Comparison of ENCODE assay signal across 8 cellular contexts in genomic region chr3:51686512-51687215, GRCh38. TPM values are rescaled to one million over a fixed set of nuclear protein-coding genes. Genes with fewer than 3 reads are reported as not detected.
A peak's percentile ranks its signal among the peaks of the same experiment; 100 is the strongest.
DNase-seq lines count a peak whose midpoint lies in the region; ATAC-seq and TF ChIP-seq lines count a peak whose summit lies in the region.

No MANE protein-coding gene starts in this region.

- peaks cover 64 to 68% of the 10 kb centered on the region in 2 donors for H3K4me1 Mint-ChIP-seq in natural killer cell treated with Interleukin-12 subunit alpha and Interleukin-12 subunit beta and Interleukin-15 and Interleukin-18, amount 100 ng/mL, for 72 hours (ENCODE audit: low read depth in 2 of 2)

- no peak for TF ChIP-seq EP300 in suprapubic skin (IDR thresholded peaks at IDR 0.05)

- peak overlapping the region; percentile 76 for H3K4me3 Mint-ChIP-seq in natural killer cell treated with Interleukin-12 subunit alpha and Interleukin-12 subunit beta and Interleukin-15 and Interleukin-18, amount 100 ng/mL, for 72 hours

- H3K27me3 ChIP-seq in suprapubic skin = no peaks in the 10 kb centered on the region

- H3K36me3 ChIP-seq in suprapubic skin = peaks cover 56% of the 10 kb centered on the region

- no peak overlapping the region for H3K4me3 ChIP-seq in choroid plexus epithelial cell (ENCODE audit: low read depth, low read length)
- H3K4me3 ChIP-seq in suprapubic skin = no peak overlapping the region

- H3K27ac ChIP-seq in suprapubic skin = peak overlapping the region; percentile 79

- DNase-seq in GM13977 (ENCODE audit: low spot score) (peak; percentile 64), choroid plexus epithelial cell (ENCODE audit: low read depth) (peak; percentile 15), suprapubic skin (ENCODE audit: low spot score in 2 of 2) (no peak), NCI-H187 treated with DMSO at 0.1 percent for 48 hours (lab: John Stamatoyannopoulos, UW) (no peak)
- DNase-seq in activated CD4-positive, alpha-beta T cell treated with anti-CD3 and anti-CD28 coated beads for 24 hours (ENCODE audit: low read depth in 2 of 2) = peak; percentile 46 to 74
- peak; percentile 94 for DNase-seq in natural killer cell treated with Interleukin-12 subunit alpha and Interleukin-12 subunit beta and Interleukin-15 and Interleukin-18, amount 100 ng/mL, for 72 hours (ENCODE audit: low spot score)

- H3K27me3 Mint-ChIP-seq in natural killer cell treated with Interleukin-12 subunit alpha and Interleukin-12 subunit beta and Interleukin-15 and Interleukin-18, amount 100 ng/mL, for 72 hours = no peaks in the 10 kb centered on the region

- peak; percentile 60 for ATAC-seq in HG03354 (IDR thresholded peaks at IDR 0.05; ENCODE audit: poor library complexity, severe bottlenecking, unreplicated experiment)
- peak; percentile 94 for ATAC-seq in natural killer cell treated with Interleukin-12 subunit alpha and Interleukin-12 subunit beta and Interleukin-15 and Interleukin-18, amount 100 ng/mL, for 72 hours
- no peak for ATAC-seq in GM18873 (IDR thresholded peaks at IDR 0.05; ENCODE audit: low FRiP score, unreplicated experiment)

- H3K36me3 Mint-ChIP-seq in natural killer cell treated with Interleukin-12 subunit alpha and Interleukin-12 subunit beta and Interleukin-15 and Interleukin-18, amount 100 ng/mL, for 72 hours = no peaks in the 10 kb centered on the region

- H3K9me3 Mint-ChIP-seq in natural killer cell treated with Interleukin-12 subunit alpha and Interleukin-12 subunit beta and Interleukin-15 and Interleukin-18, amount 100 ng/mL, for 72 hours = no peaks in the 10 kb centered on the region

- peaks cover 58% of the 10 kb centered on the region for H3K4me1 ChIP-seq in suprapubic skin

- H3K27ac Mint-ChIP-seq in natural killer cell treated with Interleukin-12 subunit alpha and Interleukin-12 subunit beta and Interleukin-15 and Interleukin-18, amount 100 ng/mL, for 72 hours = peak overlapping the region; percentile 96 to 98

- in situ Hi-C loops in GM13977 (cut with MboI; ENCODE audit: low pct_unique_long_range_greater_than_20kb, low sequenced_read_pairs, unreplicated experiment) = loop anchor here (25.0 kb wide), 1 partner anchor 1074 kb away; the partner anchor contains the start of genes CISH and MAPKAPK3

- no peaks in the 10 kb centered on the region for H3K9me3 ChIP-seq in suprapubic skin

- TF ChIP-seq CTCF in GM13977 (IDR thresholded peaks at IDR 0.05; ENCODE audit: extremely low read depth, insufficient read depth, missing control alignments) = no peak
- no peak for TF ChIP-seq CTCF in choroid plexus epithelial cell (conservative IDR thresholded peaks at IDR 0.05; ENCODE audit: low read depth, low read length)
- no peak for TF ChIP-seq CTCF in suprapubic skin (IDR thresholded peaks at IDR 0.05)

- 50% methylated on average over 7 of the region's 10 CpGs for WGBS in suprapubic skin

- no peak for TF ChIP-seq POLR2A in suprapubic skin (IDR thresholded peaks at IDR 0.05)

RNA-seq across cellular contexts. Expression of gene TEX264, which starts 15.6 kb away (rescaled TPM):
- total RNA-seq in natural killer cell treated with Interleukin-12 subunit alpha and Interleukin-12 subunit beta and Interleukin-15 and Interleukin-18, amount 100 ng/mL, for 72 hours = 10 to 100 TPM; 27.0 to 31.9 TPM
- 100 to 1,000 TPM in 3 of 4 donors, 10 to 100 TPM in 1; 52.3 to 137 (median 129) TPM for total RNA-seq in suprapubic skin

RNA-seq across cellular contexts. Expression of gene GRM2, which starts 20.2 kb away (rescaled TPM):
- total RNA-seq in natural killer cell treated with Interleukin-12 subunit alpha and Interleukin-12 subunit beta and Interleukin-15 and Interleukin-18, amount 100 ng/mL, for 72 hours = 1 to 10 TPM in 1 of 2 donors, under 1 TPM in 1; 0.90 to 1.0 TPM
- total RNA-seq in suprapubic skin = 1 to 10 TPM; 1.9 to 7.3 (median 5.8) TPM

Comparison
In these comparisons a context has a peak if more than half of its experiments do, and no peak if none do; other contexts are left out.
1. DNase-seq: peak in GM13977 (single experiment), activated CD4-positive, alpha-beta T cell treated with anti-CD3 and anti-CD28 coated beads for 24 hours (2 of 2), choroid plexus epithelial cell (single experiment) and natural killer cell treated with Interleukin-12 subunit alpha and Interleukin-12 subunit beta and Interleukin-15 and Interleukin-18, amount 100 ng/mL, for 72 hours (single experiment); none in suprapubic skin (0 of 2) and NCI-H187 treated with DMSO at 0.1 percent for 48 hours (single experiment).